In genomic region chr10:108230478-108231170, GRCh38 we compare ENCODE assay signal across 26 cellular contexts.
"Had no signal": no experiment of that assay in that cellular context is flagged by ENCODE, and none has a peak within 500 bp of the region (broad histone marks: within the 10 kb centered on the region; RNA-seq: fewer than 3 reads in every experiment).

No MANE protein-coding gene starts in this region.

- ATAC-seq: activated CD4-positive, CD25-positive, alpha-beta regulatory T cell treated with anti-CD3 and anti-CD28 coated beads, Interleukin-2, amount 50 U/mL, for 24 hours; activated CD8-positive, alpha-beta memory T cell treated with anti-CD3 and anti-CD28 coated beads, Interleukin-2, amount 10 ng/mL, durations not matched to agents 7 days and 5 days; effector memory CD8-positive, alpha-beta T cell; gastroesophageal sphincter; left ventricle myocardium superior; natural killer cell had no signal

- H3K27ac Mint-ChIP-seq: activated CD4-positive, alpha-beta memory T cell treated with anti-CD3 and anti-CD28 coated beads, Interleukin-2, amount 10 ng/mL, durations not matched to agents 7 days and 5 days; activated CD4-positive, alpha-beta T cell treated with anti-CD3 and anti-CD28 coated beads, Interleukin-2, amount 10 ng/mL, durations not matched to agents 24 days and 14 days; activated CD8-positive, alpha-beta memory T cell treated with anti-CD3 and anti-CD28 coated beads, Interleukin-2, amount 10 ng/mL, durations not matched to agents 7 days and 5 days; activated naive CD4-positive, alpha-beta T cell treated with anti-CD3 and anti-CD28 coated beads, Interleukin-2, amount 50 U/mL, for 24 hours; activated T-helper 1 cell treated with anti-CD3 and anti-CD28 coated beads, Interleukin-12 subunit alpha, Interleukin-12 subunit beta, Interleukin-2, Interleukin-4 antibody, amounts not matched to agents 30 ng/mL and 10 ng/mL and 1 ng/mL, durations not matched to agents 14 hours and 24 hours and 36 hours; effector memory CD8-positive, alpha-beta T cell; mesothelial cell of epicardium; natural killer cell; type B pancreatic cell had no signal

- H3K4me1 ChIP-seq: esophagus muscularis mucosa, gastroesophageal sphincter, prostate gland, right atrium auricular region had no signal

- H3K4me3 ChIP-seq: esophagus muscularis mucosa, gastroesophageal sphincter, prostate gland, right atrium auricular region, thoracic aorta had no signal

- H3K27me3 Mint-ChIP-seq: activated CD4-positive, alpha-beta memory T cell treated with anti-CD3 and anti-CD28 coated beads, Interleukin-2, amount 10 ng/mL, durations not matched to agents 7 days and 5 days; activated CD4-positive, alpha-beta T cell treated with anti-CD3 and anti-CD28 coated beads, Interleukin-2, amount 10 ng/mL, durations not matched to agents 24 days and 14 days; activated CD8-positive, alpha-beta memory T cell treated with anti-CD3 and anti-CD28 coated beads, Interleukin-2, amount 10 ng/mL, durations not matched to agents 7 days and 5 days; activated naive CD4-positive, alpha-beta T cell treated with anti-CD3 and anti-CD28 coated beads, Interleukin-2, amount 50 U/mL, for 24 hours; effector memory CD8-positive, alpha-beta T cell had no signal

- DNase-seq: activated CD4-positive, alpha-beta memory T cell treated with anti-CD3 and anti-CD28 coated beads, Interleukin-2, amount 10 ng/mL, durations not matched to agents 7 days and 5 days; activated CD4-positive, alpha-beta T cell treated with anti-CD3 and anti-CD28 coated beads, Interleukin-2, amount 10 ng/mL, durations not matched to agents 24 days and 14 days; activated CD8-positive, alpha-beta memory T cell treated with anti-CD3 and anti-CD28 coated beads, Interleukin-2, amount 10 ng/mL, durations not matched to agents 7 days and 5 days; activated gamma-delta T cell; anterior cingulate cortex; central memory CD4-positive, alpha-beta T cell; effector memory CD8-positive, alpha-beta T cell; head of caudate nucleus; hypothalamus; left ventricle myocardium superior; mammary epithelial cell; natural killer cell; stimulated activated CD4-positive, alpha-beta T cell treated with anti-CD3 and anti-CD28 coated beads, Interleukin-4, amount 100 ng/mL, for 24 hours; stimulated activated naive CD4-positive, alpha-beta T cell treated with Interleukin-2 at 50 U/mL for 16 hours; T-helper 2 cell had no signal

- H3K36me3 Mint-ChIP-seq: activated CD8-positive, alpha-beta memory T cell treated with anti-CD3 and anti-CD28 coated beads, Interleukin-2, amount 10 ng/mL, durations not matched to agents 7 days and 5 days; activated naive CD4-positive, alpha-beta T cell treated with anti-CD3 and anti-CD28 coated beads, Interleukin-2, amount 50 U/mL, for 24 hours; mesothelial cell of epicardium; natural killer cell; type B pancreatic cell had no signal

- H3K27me3 ChIP-seq: esophagus muscularis mucosa, gastroesophageal sphincter, right atrium auricular region had no signal

- H3K9me3 ChIP-seq: esophagus muscularis mucosa, gastroesophageal sphincter, prostate gland, right atrium auricular region, thoracic aorta had no signal

- H3K36me3 ChIP-seq: esophagus muscularis mucosa, gastroesophageal sphincter, prostate gland, right atrium auricular region, thoracic aorta had no signal

- H3K4me1 Mint-ChIP-seq: activated CD4-positive, alpha-beta memory T cell treated with anti-CD3 and anti-CD28 coated beads, Interleukin-2, amount 10 ng/mL, durations not matched to agents 7 days and 5 days; activated CD4-positive, alpha-beta T cell treated with anti-CD3 and anti-CD28 coated beads, Interleukin-2, amount 10 ng/mL, durations not matched to agents 24 days and 14 days; activated CD8-positive, alpha-beta memory T cell treated with anti-CD3 and anti-CD28 coated beads, Interleukin-2, amount 10 ng/mL, durations not matched to agents 7 days and 5 days; activated naive CD4-positive, alpha-beta T cell treated with anti-CD3 and anti-CD28 coated beads, Interleukin-2, amount 50 U/mL, for 24 hours; natural killer cell had no signal

- H3K9me3 Mint-ChIP-seq: mesothelial cell of epicardium, type B pancreatic cell had no signal

- H3K27ac ChIP-seq: esophagus muscularis mucosa, gastroesophageal sphincter, prostate gland, right atrium auricular region, thoracic aorta, VCaP had no signal

- H3K4me3 Mint-ChIP-seq: activated CD4-positive, alpha-beta memory T cell treated with anti-CD3 and anti-CD28 coated beads, Interleukin-2, amount 10 ng/mL, durations not matched to agents 7 days and 5 days; activated CD4-positive, alpha-beta T cell treated with anti-CD3 and anti-CD28 coated beads, Interleukin-2, amount 10 ng/mL, durations not matched to agents 24 days and 14 days; activated CD8-positive, alpha-beta memory T cell treated with anti-CD3 and anti-CD28 coated beads, Interleukin-2, amount 10 ng/mL, durations not matched to agents 7 days and 5 days; activated naive CD4-positive, alpha-beta T cell treated with anti-CD3 and anti-CD28 coated beads, Interleukin-2, amount 50 U/mL, for 24 hours; activated T-helper 1 cell treated with anti-CD3 and anti-CD28 coated beads, Interleukin-12 subunit alpha, Interleukin-12 subunit beta, Interleukin-2, Interleukin-4 antibody, amounts not matched to agents 30 ng/mL and 10 ng/mL and 1 ng/mL, durations not matched to agents 14 hours and 24 hours and 36 hours; effector memory CD8-positive, alpha-beta T cell; mesothelial cell of epicardium; natural killer cell; type B pancreatic cell had no signal
